15 cellular contexts compared by ENCODE assay signal in genomic region chr7:51006483-51007235, GRCh38.
"Had no signal": no experiment of that assay in that cellular context is flagged by ENCODE, and none has a peak within 500 bp of the region (broad histone marks: within the 10 kb centered on the region; RNA-seq: fewer than 3 reads in every experiment).

No MANE protein-coding gene starts in this region.

- H3K27me3 ChIP-seq: ovary, stomach, uterus had no signal

- H3K36me3 ChIP-seq: ovary, stomach, thoracic aorta, uterus had no signal

- H3K4me3 ChIP-seq: ovary, stomach, thoracic aorta, uterus had no signal

- H3K27me3 Mint-ChIP-seq: activated naive CD4-positive, alpha-beta T cell treated with anti-CD3 and anti-CD28 coated beads, Interleukin-2, amount 10 ng/mL, durations not matched to agents 7 days and 5 days; activated T-helper 17 cell treated with anti-CD3 and anti-CD28 coated beads, Interleukin-2, amount 50 U/mL, for 72 hours; T-cell had no signal

- H3K4me1 Mint-ChIP-seq: activated naive CD4-positive, alpha-beta T cell treated with anti-CD3 and anti-CD28 coated beads, Interleukin-2, amount 10 ng/mL, durations not matched to agents 7 days and 5 days; activated T-helper 17 cell treated with anti-CD3 and anti-CD28 coated beads, Interleukin-2, amount 50 U/mL, for 72 hours; central memory CD8-positive, alpha-beta T cell; T-cell had no signal

- H3K4me1 ChIP-seq: foreskin keratinocyte, stomach, uterus had no signal

- H3K9me3 ChIP-seq: ovary, stomach, thoracic aorta, uterus had no signal

- H3K27ac Mint-ChIP-seq: activated naive CD4-positive, alpha-beta T cell treated with anti-CD3 and anti-CD28 coated beads, Interleukin-2, amount 10 ng/mL, durations not matched to agents 7 days and 5 days; activated T-helper 17 cell treated with anti-CD3 and anti-CD28 coated beads, Interleukin-2, amount 50 U/mL, for 72 hours; T-cell had no signal

- H3K27ac ChIP-seq: foreskin keratinocyte, ovary, stomach, thoracic aorta, uterus had no signal

- H3K4me3 Mint-ChIP-seq: activated naive CD4-positive, alpha-beta T cell treated with anti-CD3 and anti-CD28 coated beads, Interleukin-2, amount 10 ng/mL, durations not matched to agents 7 days and 5 days; activated T-helper 17 cell treated with anti-CD3 and anti-CD28 coated beads, Interleukin-2, amount 50 U/mL, for 72 hours; central memory CD8-positive, alpha-beta T cell; T-cell had no signal

- DNase-seq: activated CD4-positive, alpha-beta T cell treated with anti-CD3 and anti-CD28 coated beads for 48 hours; activated naive CD4-positive, alpha-beta T cell treated with anti-CD3 and anti-CD28 coated beads, Interleukin-2, amount 10 ng/mL, durations not matched to agents 7 days and 5 days; activated T-cell treated with anti-CD3 and anti-CD28 coated beads for 4 hours; dermis blood vessel endothelial cell; foreskin keratinocyte; ovary; stimulated activated CD4-positive, alpha-beta T cell treated with anti-CD3 and anti-CD28 coated beads, Interleukin-15, amount 100 ng/mL, for 24 hours; stimulated activated CD4-positive, alpha-beta T cell treated with anti-CD3 and anti-CD28 coated beads, Interleukin-4, amount 100 ng/mL, for 24 hours; stomach; T-cell; uterus had no signal

- ATAC-seq: activated T-helper 17 cell treated with anti-CD3 and anti-CD28 coated beads, Interleukin-2, amount 50 U/mL, for 72 hours; esophagus mucosa; foreskin keratinocyte; T-cell had no signal

- H3K9me3 Mint-ChIP-seq: activated naive CD4-positive, alpha-beta T cell treated with anti-CD3 and anti-CD28 coated beads, Interleukin-2, amount 10 ng/mL, durations not matched to agents 7 days and 5 days; activated T-helper 17 cell treated with anti-CD3 and anti-CD28 coated beads, Interleukin-2, amount 50 U/mL, for 72 hours; central memory CD8-positive, alpha-beta T cell; T-cell had no signal
